In genomic region chr20:19099586-19100555, GRCh38 we compare ENCODE assay signal across 26 cellular contexts.
"Had no signal": no experiment of that assay in that cellular context is flagged by ENCODE, and none has a peak within 500 bp of the region (broad histone marks: within the 10 kb centered on the region; RNA-seq: fewer than 3 reads in every experiment).

No MANE protein-coding gene starts in this region.

- H3K4me1 ChIP-seq: prostate gland, vagina had no signal

- ATAC-seq: activated T-cell treated with anti-CD3 and anti-CD28 coated beads, Interleukin-2, amount 50 U/mL, for 72 hours; gastrocnemius medialis; heart left ventricle; left ventricle myocardium superior; naive thymus-derived CD8-positive, alpha-beta T cell; right cardiac atrium had no signal

- H3K27me3 Mint-ChIP-seq: central memory CD8-positive, alpha-beta T cell; stimulated activated naive CD8-positive, alpha-beta T cell treated with anti-CD3 and anti-CD28 coated beads, Interleukin-15, Interleukin-2, amounts not matched to agents 100 ng/mL and 50 ng/mL, for 24 hours had no signal

- H3K27ac ChIP-seq: brain microvascular endothelial cell, coronary artery, gastrocnemius medialis, heart left ventricle, prostate gland, vagina, VCaP had no signal

- H3K4me1 Mint-ChIP-seq: central memory CD8-positive, alpha-beta T cell had no signal

- H3K4me3 Mint-ChIP-seq: activated T-cell treated with anti-CD3 and anti-CD28 coated beads, Interleukin-2, amount 50 U/mL, for 72 hours; central memory CD8-positive, alpha-beta T cell; naive thymus-derived CD8-positive, alpha-beta T cell; stimulated activated naive CD8-positive, alpha-beta T cell treated with anti-CD3 and anti-CD28 coated beads, Interleukin-15, Interleukin-2, amounts not matched to agents 100 ng/mL and 50 ng/mL, for 24 hours had no signal

- H3K36me3 ChIP-seq: brain microvascular endothelial cell, gastrocnemius medialis, heart left ventricle, prostate gland, vagina had no signal

- DNase-seq: activated CD4-positive, alpha-beta T cell treated with anti-CD3 and anti-CD28 coated beads for 1 hour; activated effector memory CD4-positive, alpha-beta T cell treated with anti-CD3 and anti-CD28 coated beads, Interleukin-2, amount 50 U/mL, for 16 hours; activated naive CD4-positive, alpha-beta T cell treated with anti-CD3 and anti-CD28 coated beads, Interleukin-2, amount 50 U/mL, for 16 hours; activated T-cell treated with anti-CD3 and anti-CD28 coated beads, Interleukin-2, amount 50 U/mL, for 72 hours; aorta; brain microvascular endothelial cell; erythroblast; gastrocnemius medialis; heart left ventricle; immature natural killer cell; kidney glomerular epithelial cell; left ventricle myocardium superior; naive thymus-derived CD8-positive, alpha-beta T cell; nucleus accumbens; right cardiac atrium; stimulated activated CD4-positive, alpha-beta T cell treated with anti-CD3 and anti-CD28 coated beads, Interleukin-15, amount 100 ng/mL, for 24 hours; stimulated activated CD4-positive, alpha-beta T cell treated with anti-CD3 and anti-CD28 coated beads, Interleukin-2, amount 100 ng/mL, for 48 hours; T-helper 2 cell; trophoblast cell had no signal

- H3K4me3 ChIP-seq: coronary artery, gastrocnemius medialis, heart left ventricle, prostate gland, skin epidermis, vagina had no signal

- H3K9me3 ChIP-seq: gastrocnemius medialis, heart left ventricle, prostate gland, vagina had no signal

- H3K27me3 ChIP-seq: brain microvascular endothelial cell, gastrocnemius medialis, heart left ventricle, vagina had no signal

- H3K36me3 Mint-ChIP-seq: immature natural killer cell; naive thymus-derived CD8-positive, alpha-beta T cell had no signal

- H3K9me3 Mint-ChIP-seq: activated T-cell treated with anti-CD3 and anti-CD28 coated beads, Interleukin-2, amount 50 U/mL, for 72 hours; central memory CD8-positive, alpha-beta T cell; immature natural killer cell; stimulated activated naive CD8-positive, alpha-beta T cell treated with anti-CD3 and anti-CD28 coated beads, Interleukin-15, Interleukin-2, amounts not matched to agents 100 ng/mL and 50 ng/mL, for 24 hours had no signal

- H3K27ac Mint-ChIP-seq: activated T-cell treated with anti-CD3 and anti-CD28 coated beads, Interleukin-2, amount 50 U/mL, for 72 hours; stimulated activated naive CD8-positive, alpha-beta T cell treated with anti-CD3 and anti-CD28 coated beads, Interleukin-15, Interleukin-2, amounts not matched to agents 100 ng/mL and 50 ng/mL, for 24 hours had no signal
